In the genomic region with DNA sequence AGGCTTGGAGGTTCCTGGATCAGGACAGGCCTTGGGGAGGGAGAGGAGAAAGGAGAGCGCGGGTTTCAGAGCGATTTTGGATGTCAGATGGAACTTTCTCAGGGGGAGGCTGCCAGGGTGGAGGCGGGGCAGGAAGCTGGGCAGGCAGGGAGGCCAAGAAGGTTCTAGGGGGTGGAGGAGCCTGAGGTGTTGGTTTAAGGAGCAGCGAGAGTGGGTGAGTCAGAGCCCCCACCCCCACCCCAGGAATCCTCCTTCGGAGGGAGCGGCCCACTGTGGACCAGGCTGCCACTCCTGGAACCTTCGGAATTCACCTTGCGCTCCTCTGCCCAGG, we compare ENCODE assay signal across 8 cellular contexts. TPM values are rescaled to one million over a fixed set of nuclear protein-coding genes. Genes with fewer than 3 reads are reported as not detected.
A peak's percentile ranks its signal among the peaks of the same experiment; 100 is the strongest.
DNase-seq lines count a peak whose midpoint lies in the region; ATAC-seq and TF ChIP-seq lines count a peak whose summit lies in the region.

No MANE protein-coding gene starts in this region.

- no peak for TF ChIP-seq CTCF in mammary epithelial cell (conservative IDR thresholded peaks at IDR 0.05 in 1 of 2, IDR thresholded peaks at IDR 0.05 in 1 of 2; ENCODE audit: extremely low read depth in 1 of 2, insufficient read depth in 1 of 2, low read depth in 1 of 2, low read length in 2 of 2)
- no peak for TF ChIP-seq CTCF in testis (IDR thresholded peaks at IDR 0.05)
- no peak for TF ChIP-seq CTCF in MM.1S (IDR thresholded peaks at IDR 0.05; ENCODE audit: low read length)

- peak overlapping the region; percentile 77 for H3K9ac ChIP-seq in mammary epithelial cell (ENCODE audit: insufficient read depth, low read length)
- no peak overlapping the region for H3K9ac ChIP-seq in MM.1S (ENCODE audit: low read length)

- dilution Hi-C loops in mammary epithelial cell (cut with HindIII; ENCODE audit: low sequenced_read_pairs): no loop called here

- DNase-seq in AG20443 (ENCODE audit: low spot score) (peak; percentile 76), mammary epithelial cell (peak; percentile 95), left colon (no peak), testis (no peak), MM.1S (no peak)
- no peak for DNase-seq in activated effector memory CD4-positive, alpha-beta T cell treated with anti-CD3 and anti-CD28 coated beads, Interleukin-2, amount 50 U/mL, for 16 hours

- H3K4me1 ChIP-seq in mammary epithelial cell (ENCODE audit: insufficient read depth, low read length) (peaks cover 42% of the 10 kb centered on the region), testis (peaks cover 9% of the 10 kb centered on the region), MM.1S (ENCODE audit: low read length) (no peaks in the 10 kb centered on the region)

- H4K20me1 ChIP-seq in mammary epithelial cell (ENCODE audit: insufficient read depth, low read length) (no peaks in the 10 kb centered on the region), MM.1S (ENCODE audit: insufficient read depth, low read length) (no peaks in the 10 kb centered on the region)

- H3K27me3 ChIP-seq in mammary epithelial cell (ENCODE audit: insufficient read depth, low read length) (no peaks in the 10 kb centered on the region), testis (no peaks in the 10 kb centered on the region), MM.1S (replicated peaks; ENCODE audit: insufficient read depth, low read length) (peaks cover 87% of the 10 kb centered on the region)

- intact Hi-C loops in mammary epithelial cell (cut with micrococcal nuclease) (loop anchor here (1.0 to 2.0 kb wide), 3 partner anchors 10 to 17 kb away; partner anchors contain the start of gene EHD2), left colon (cut with DNase I, micrococcal nuclease) (no loop called here), testis (cut with DNase I; ENCODE audit: low total_unique reads) (no loop called here)

- H3K27ac ChIP-seq in KOPT-K1 (ENCODE audit: low read depth, low read length, poor library complexity, severe bottlenecking) (peak overlapping the region; percentile 79), mammary epithelial cell (ENCODE audit: insufficient read depth, low read depth, low read length) (peak overlapping the region; percentile 77), testis (peak overlapping the region; percentile 8 to 74), MM.1S (ENCODE audit: low read length) (no peak overlapping the region)

- no peaks in the 10 kb centered on the region for H3K36me3 ChIP-seq in KOPT-K1 (ENCODE audit: insufficient read depth, low read length)
- H3K36me3 ChIP-seq in mammary epithelial cell (ENCODE audit: insufficient read depth, low read length): peaks cover 28% of the 10 kb centered on the region
- H3K36me3 ChIP-seq in testis (ENCODE audit: low read depth, missing control alignments): no peaks in the 10 kb centered on the region
- no peaks in the 10 kb centered on the region for H3K36me3 ChIP-seq in MM.1S (replicated peaks; ENCODE audit: insufficient read depth, low read length)

- H3K9me3 ChIP-seq in KOPT-K1 (ENCODE audit: insufficient read depth, low read length, poor library complexity, severe bottlenecking) (no peaks in the 10 kb centered on the region), mammary epithelial cell (replicated peaks; ENCODE audit: insufficient read depth, low read length) (no peaks in the 10 kb centered on the region), testis (no peaks in the 10 kb centered on the region), MM.1S (replicated peaks; ENCODE audit: insufficient read depth, low read length) (no peaks in the 10 kb centered on the region)

- H2AFZ ChIP-seq in mammary epithelial cell (ENCODE audit: low read depth, low read length): peak overlapping the region; percentile 64
- no peak overlapping the region for H2AFZ ChIP-seq in MM.1S (ENCODE audit: low read length)

- ATAC-seq in left colon (peak; percentile 59), GM18505 (IDR thresholded peaks at IDR 0.05; ENCODE audit: unreplicated experiment) (no peak)

- in situ Hi-C loops in mammary epithelial cell (cut with MboI; ENCODE audit: low sequenced_read_pairs in 2 of 2): no loop called here

- H3K79me2 ChIP-seq in mammary epithelial cell (ENCODE audit: insufficient read depth, low read length) (peaks cover 39% of the 10 kb centered on the region), MM.1S (ENCODE audit: low read length) (no peaks in the 10 kb centered on the region)

- H3K4me2 ChIP-seq in mammary epithelial cell (ENCODE audit: insufficient read depth, low read depth, low read length) (peak overlapping the region; percentile 88), MM.1S (ENCODE audit: low read depth, low read length) (no peak overlapping the region)

- no peaks in the 10 kb centered on the region for H3F3A ChIP-seq in MM.1S (ENCODE audit: insufficient read depth, low read length)

- BruUV-seq in mammary epithelial cell (replicated peaks; lab: Mats Ljungman, UMichigan): no TSS peak

- H3K9me2 ChIP-seq in MM.1S (replicated peaks; ENCODE audit: insufficient read depth, low read length): no peaks in the 10 kb centered on the region

- H3K4me3 ChIP-seq in mammary epithelial cell (replicated peaks in 1 of 3; ENCODE audit: insufficient read depth in 1 of 3, low read depth in 2 of 3, low read length in 3 of 3): peak overlapping the region; percentile 42 to 49 (median 45)
- no peak overlapping the region for H3K4me3 ChIP-seq in testis
- no peak overlapping the region for H3K4me3 ChIP-seq in MM.1S (ENCODE audit: low read length)

- TF ChIP-seq POLR2A in testis (IDR thresholded peaks at IDR 0.05): no peak
- TF ChIP-seq POLR2A in GM18505 (IDR thresholded peaks at IDR 0.05; ENCODE audit: borderline replicate concordance, extremely low read depth, insufficient read depth, insufficient read length): no peak

- WGBS in mammary epithelial cell (ENCODE audit: low coverage, missing lambda C conversion rate): 11% methylated on average over 4 of the region's 9 CpGs
- 11 to 17% methylated on average over 9 of the region's 9 CpGs for WGBS in testis, 2 donors

- CTCF ChIA-PET in mammary epithelial cell (lab: Charles Lee; ENCODE audit: low non-redundant PET): no interaction called here

RNA-seq across cellular contexts. Expression of gene NOP53, which starts 15.9 kb away (rescaled TPM):
- total RNA-seq in mammary epithelial cell: 100 to 1,000 TPM in 1 of 2 donors, 10 to 100 TPM in 1; 87.4 to 106 TPM
- polyA plus RNA-seq in mammary epithelial cell: 71.7 TPM
- 43.9 TPM for polyA minus RNA-seq in mammary epithelial cell
- 100 to 1,000 TPM; 260 to 285 TPM for total RNA-seq in left colon
- 100 to 1,000 TPM; 166 to 325 TPM for total RNA-seq in testis
- polyA plus RNA-seq in testis (ENCODE audit: insufficient read depth, low read depth, low replicate concordance): 309 TPM

RNA-seq across cellular contexts. Expression of gene EHD2, which starts 16.2 kb away (rescaled TPM):
- total RNA-seq in mammary epithelial cell (100 to 1,000 TPM; 111 to 178 TPM), left colon (10 to 100 TPM in 1 of 2 donors, 1 to 10 TPM in 1; 9.6 to 29.6 TPM), testis (10 to 100 TPM; 26.8 to 33.9 TPM)
- polyA plus RNA-seq in mammary epithelial cell (43.8 TPM), testis (ENCODE audit: insufficient read depth, low read depth, low replicate concordance) (37.0 TPM)
- polyA minus RNA-seq in mammary epithelial cell: 178 TPM

RNA-seq across cellular contexts. Expression of gene SELENOW, which starts 49.1 kb away (rescaled TPM):
- total RNA-seq in mammary epithelial cell: 100 to 1,000 TPM; 262 to 392 TPM
- polyA plus RNA-seq in mammary epithelial cell: 365 TPM
- 376 TPM for polyA minus RNA-seq in mammary epithelial cell
- 100 to 1,000 TPM; 274 to 323 TPM for total RNA-seq in left colon
- total RNA-seq in testis: 100 to 1,000 TPM; 170 to 194 TPM
- polyA plus RNA-seq in testis (ENCODE audit: insufficient read depth, low read depth, low replicate concordance): 197 TPM

Comparison
In these comparisons a context has a peak if more than half of its experiments do, and no peak if none do; other contexts are left out.
1. DNase-seq: peak in AG20443 (single experiment) and mammary epithelial cell (single experiment); none in left colon (0 of 2), testis (single experiment), MM.1S (single experiment) and activated effector memory CD4-positive, alpha-beta T cell treated with anti-CD3 and anti-CD28 coated beads, Interleukin-2, amount 50 U/mL, for 16 hours (single experiment).
2. H3K4me3 ChIP-seq: peak in mammary epithelial cell (3 of 3); none in testis (0 of 2) and MM.1S (single experiment).